In the genomic region with DNA sequence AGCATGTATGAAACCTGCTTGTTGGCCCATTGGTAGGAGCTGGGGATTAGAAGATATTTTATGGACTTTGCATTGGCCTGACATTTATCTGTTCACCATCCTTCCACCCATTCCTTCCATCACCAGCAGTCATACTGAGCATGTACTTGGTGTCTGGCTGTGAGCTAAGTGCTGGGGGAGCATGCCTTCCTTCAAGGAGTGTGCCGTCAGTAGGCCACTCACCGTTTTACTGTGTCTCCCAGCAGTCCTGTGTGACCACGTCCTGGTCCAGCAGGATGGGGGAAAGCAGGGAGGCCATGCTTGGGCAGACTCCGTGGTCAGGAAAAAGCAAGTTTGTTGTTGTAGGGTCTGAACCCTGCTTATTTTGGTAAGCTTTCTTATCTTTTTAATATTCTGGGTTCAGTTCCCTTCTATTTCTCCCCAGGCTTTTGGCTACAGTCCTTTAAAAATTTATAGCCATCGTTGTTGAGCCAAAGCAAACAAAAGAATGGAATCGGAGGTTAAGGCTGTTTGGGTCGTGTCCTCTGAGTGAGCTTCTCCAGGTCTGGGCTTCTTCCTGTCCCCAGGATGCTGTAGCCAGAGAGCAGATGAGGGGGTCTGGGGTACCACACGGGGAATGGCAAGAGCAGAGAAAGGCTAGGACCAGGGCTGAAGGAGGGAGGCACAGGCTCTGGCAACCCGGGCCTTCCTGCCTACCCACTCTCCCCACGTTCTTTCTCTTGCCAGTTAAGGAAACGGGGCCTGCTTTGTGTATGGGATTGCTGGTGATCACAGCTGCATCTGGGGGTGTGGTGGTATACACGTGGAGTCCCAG, we compare ENCODE assay signal across 17 cellular contexts. TPM values are rescaled to one million over a fixed set of nuclear protein-coding genes. Genes with fewer than 3 reads are reported as not detected.
DNase-seq lines count a peak whose midpoint lies in the region; ATAC-seq and TF ChIP-seq lines count a peak whose summit lies in the region.
"Had no signal": no experiment of that assay in that cellular context is flagged by ENCODE, and none has a peak within 500 bp of the region (broad histone marks: within the 10 kb centered on the region; RNA-seq: fewer than 3 reads in every experiment).

No MANE protein-coding gene starts in this region.

- TF ChIP-seq CTCF in LNCaP clone FGC (IDR thresholded peaks at IDR 0.05; ENCODE audit: control insufficient read depth, extremely low read depth, insufficient read depth) (no peak), transverse colon (IDR thresholded peaks at IDR 0.05) (no peak)

- H3K4me1 ChIP-seq in transverse colon: peaks cover 0 to 9% (median 2%) of the 10 kb centered on the region in 4 donors

- no peaks in the 10 kb centered on the region for H3K9me3 Mint-ChIP-seq in immature natural killer cell
- H3K9me3 Mint-ChIP-seq: activated T-cell treated with anti-CD3 and anti-CD28 coated beads, Interleukin-2, amount 50 U/mL, for 24 hours; effector memory CD8-positive, alpha-beta T cell had no signal

- H3K27me3 Mint-ChIP-seq in immature natural killer cell (ENCODE audit: low read depth in 3 of 3): peaks cover 0 to 8% (median 3%) of the 10 kb centered on the region in 3 donors
- H3K27me3 Mint-ChIP-seq: activated naive CD8-positive, alpha-beta T cell had no signal

- intact Hi-C loops in transverse colon (cut with DNase I; ENCODE audit: low total_unique reads): no loop called here

- TF ChIP-seq EP300 in transverse colon (IDR thresholded peaks at IDR 0.05; ENCODE audit: low read depth): no peak

- no peaks in the 10 kb centered on the region for H3K36me3 ChIP-seq in transverse colon

- H3K27ac ChIP-seq in transverse colon: no peak overlapping the region
- H3K27ac ChIP-seq: left lung had no signal

- ATAC-seq in HG03095 (IDR thresholded peaks at IDR 0.05; ENCODE audit: unreplicated experiment): no peak

- H3K4me1 Mint-ChIP-seq in immature natural killer cell: no peaks in the 10 kb centered on the region

- peaks cover 35% of the 10 kb centered on the region for H3K27me3 ChIP-seq in transverse colon

- H3K9me3 ChIP-seq in transverse colon: no peaks in the 10 kb centered on the region
- H3K9me3 ChIP-seq: left lung had no signal

- H3K4me3 Mint-ChIP-seq in immature natural killer cell: no peak overlapping the region
- H3K4me3 Mint-ChIP-seq: activated naive CD8-positive, alpha-beta T cell; activated T-cell treated with anti-CD3 and anti-CD28 coated beads, Interleukin-2, amount 50 U/mL, for 24 hours; effector memory CD8-positive, alpha-beta T cell had no signal

- no peak for TF ChIP-seq POLR2A in transverse colon (IDR thresholded peaks at IDR 0.05)

- H3K4me3 ChIP-seq in LNCaP clone FGC (ENCODE audit: low read depth, low read length) (no peak overlapping the region), transverse colon (no peak overlapping the region)
- H3K4me3 ChIP-seq: left lung had no signal

- in situ Hi-C loops in transverse colon (cut with MboI; ENCODE audit: low pct_ligation_motif_present in 1 of 4, low pct_unique_long_range_greater_than_20kb in 1 of 4, low sequenced_read_pairs in 3 of 4): no loop called here

- no peak overlapping the region for H3K27ac Mint-ChIP-seq in immature natural killer cell
- H3K27ac Mint-ChIP-seq: activated naive CD8-positive, alpha-beta T cell; activated T-cell treated with anti-CD3 and anti-CD28 coated beads, Interleukin-2, amount 50 U/mL, for 24 hours; effector memory CD8-positive, alpha-beta T cell had no signal

- H3K36me3 Mint-ChIP-seq in immature natural killer cell: no peaks in the 10 kb centered on the region
- H3K36me3 Mint-ChIP-seq: activated naive CD8-positive, alpha-beta T cell had no signal

- WGBS in transverse colon (ENCODE audit: low coverage in 1 of 2), 2 donors: 37 to 44% methylated on average over 3 to 12 of the region's 12 CpGs

- DNase-seq in A172 (ENCODE audit: low spot score) (peak; percentile 29), LNCaP clone FGC (ENCODE audit: low read depth) (peak; percentile 27), dermis blood vessel endothelial cell (peak; percentile 17), transverse colon (no peak), immature natural killer cell (no peak)
- DNase-seq: GDM1, NCI-H187, NCI-H446 treated with DMSO at 0.1 percent for 48 hours had no signal

RNA-seq across cellular contexts. Expression of gene SLC30A3, which starts 13.6 kb away (rescaled TPM):
- 3.2 and 6.5 TPM in 2 replicates for total RNA-seq in A172 (2014; rRNA removed; shearing (Covaris generic))
- total RNA-seq in dermis blood vessel endothelial cell (17.9 and 25.8 TPM in 2 replicates), transverse colon (under 1 TPM in 1 of 4 donors, not detected in 3; 0.60 TPM)
- not detected for polyA plus RNA-seq in immature natural killer cell

RNA-seq across cellular contexts. Expression of gene DNAJC5G, which starts 25.9 kb away (rescaled TPM):
- total RNA-seq in A172 (2014; rRNA removed; shearing (Covaris generic)): not detected in 2 replicates
- total RNA-seq in dermis blood vessel endothelial cell (0.93 and 2.7 TPM in 2 replicates), transverse colon (not detected)
- not detected for polyA plus RNA-seq in immature natural killer cell
- total RNA-seq: H4, left lung, LHCN-M2 had no signal
- polyA plus RNA-seq: small intestine, urinary bladder had no signal

RNA-seq across cellular contexts. Expression of gene CAD, which starts 32.1 kb away (rescaled TPM):
- total RNA-seq in A172 (2014; rRNA removed; shearing (Covaris generic)): 27.5 and 30.9 TPM in 2 replicates
- 33.5 and 69.8 TPM in 2 replicates for total RNA-seq in dermis blood vessel endothelial cell
- total RNA-seq in transverse colon: 10 to 100 TPM; 11.9 to 25.9 (median 16.6) TPM
- polyA plus RNA-seq in immature natural killer cell: 10 to 100 TPM in 1 of 3 donors, 1 to 10 TPM in 2; 6.9 to 17.8 (median 8.5) TPM

RNA-seq across cellular contexts. Expression of gene TRIM54, which starts 32.9 kb away (rescaled TPM):
- 0.96 and 0.98 TPM in 2 replicates for total RNA-seq in A172 (2014; rRNA removed; shearing (Covaris generic))
- total RNA-seq in dermis blood vessel endothelial cell (0.74 and 1.2 TPM in 2 replicates), transverse colon (1 to 10 TPM in 2 of 4 donors, under 1 TPM in 1, not detected in 1; 0.40 to 1.9 (median 1.2) TPM)
- under 1 TPM; 0.12 to 0.49 (median 0.48) TPM for polyA plus RNA-seq in immature natural killer cell

RNA-seq across cellular contexts. Expression of gene SLC5A6, which starts 37.2 kb away (rescaled TPM):
- 41.8 and 67.4 TPM in 2 replicates for total RNA-seq in A172 (2014; rRNA removed; shearing (Covaris generic))
- total RNA-seq in dermis blood vessel endothelial cell (52.8 and 58.4 TPM in 2 replicates), transverse colon (10 to 100 TPM; 22.8 to 58.3 (median 41.0) TPM)
- 10 to 100 TPM in 2 of 3 donors, 1 to 10 TPM in 1; 5.3 to 15.1 (median 11.5) TPM for polyA plus RNA-seq in immature natural killer cell

Comparison
In these comparisons a context has a peak if more than half of its experiments do, and no peak if none do; other contexts are left out.
1. DNase-seq: peak in A172 (single experiment), LNCaP clone FGC (single experiment) and dermis blood vessel endothelial cell (single experiment); none in transverse colon (single experiment) and immature natural killer cell (0 of 3).